8 cellular contexts compared by ENCODE assay signal in the genomic region with DNA sequence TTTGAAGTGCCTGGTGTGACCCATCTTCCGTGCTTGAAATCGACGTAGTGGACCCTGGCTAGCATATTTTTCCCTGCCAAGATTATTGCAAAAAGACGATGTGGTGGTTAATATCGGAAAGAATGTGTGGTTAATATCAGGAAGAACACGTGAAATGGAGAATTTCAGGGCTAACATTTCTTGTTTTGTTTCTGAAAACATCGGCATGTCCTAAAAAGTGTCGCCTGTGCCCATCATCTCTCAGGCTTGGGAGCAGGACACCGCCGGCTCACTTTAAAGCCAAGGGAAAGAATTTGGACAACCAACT. TPM values are rescaled to one million over a fixed set of nuclear protein-coding genes. Genes with fewer than 3 reads are reported as not detected.
DNase-seq lines count a peak whose midpoint lies in the region; ATAC-seq, FAIRE-seq and TF ChIP-seq lines count a peak whose summit lies in the region.

No MANE protein-coding gene starts in this region.

- peaks cover 2% of the 10 kb centered on the region for H3K36me3 Mint-ChIP-seq in activated naive CD4-positive, alpha-beta T cell treated with anti-CD3 and anti-CD28 coated beads for 36 hours (ENCODE audit: low read depth)
- peaks cover 11% of the 10 kb centered on the region for H3K36me3 Mint-ChIP-seq in astrocyte (ENCODE audit: low read depth, unreplicated experiment)
- H3K36me3 Mint-ChIP-seq in memory B cell, result peaks cover 4% of the 10 kb centered on the region
- peaks cover 5% of the 10 kb centered on the region for H3K36me3 Mint-ChIP-seq in type B pancreatic cell

- no peaks in the 10 kb centered on the region for H3K27me3 ChIP-seq in astrocyte (ENCODE audit: insufficient read depth, low read length)

- no peak for DNase-seq in activated naive CD4-positive, alpha-beta T cell treated with anti-CD3 and anti-CD28 coated beads for 36 hours
- no peak for DNase-seq in activated naive CD4-positive, alpha-beta T cell (lab: John Stamatoyannopoulos, UW)
- DNase-seq in astrocyte (ENCODE audit: low read depth) (no peak), memory B cell (ENCODE audit: low spot score in 2 of 2) (no peak), type B pancreatic cell (ENCODE audit: extremely low spot score, unreplicated experiment) (no peak), NCI-H1417 treated with DMSO at 0.1 percent for 48 hours (lab: John Stamatoyannopoulos, UW) (no peak)
- no peak for DNase-seq in NK-92 treated with Interleukin-12 subunit alpha and Interleukin-12 subunit beta, amount 100 ng/mL, for 24 hours (lab: John Stamatoyannopoulos, UW)

- H3K4me2 ChIP-seq in astrocyte (ENCODE audit: low read length), result peak overlapping the region; percentile 99

- H4K20me1 ChIP-seq in astrocyte (ENCODE audit: insufficient read depth, low read length), result peaks cover 3% of the 10 kb centered on the region

- H3K4me1 ChIP-seq in astrocyte (ENCODE audit: insufficient read depth, low read length), result peaks cover 8% of the 10 kb centered on the region

- H3K27ac ChIP-seq in astrocyte (ENCODE audit: low read depth, low read length), result no peak overlapping the region

- peaks cover 10% of the 10 kb centered on the region for H3K79me2 ChIP-seq in astrocyte (ENCODE audit: insufficient read depth, low read length)

- no peak for FAIRE-seq in astrocyte (lab: Jason Lieb, UNC)

- no peaks in the 10 kb centered on the region for H3K9me3 ChIP-seq in astrocyte (ENCODE audit: insufficient read depth, low read depth, low read length)

- H3K27ac Mint-ChIP-seq in activated naive CD4-positive, alpha-beta T cell treated with anti-CD3 and anti-CD28 coated beads for 36 hours, result peak overlapping the region; percentile 82
- no peak overlapping the region for H3K27ac Mint-ChIP-seq in astrocyte (ENCODE audit: unreplicated experiment)
- peak overlapping the region; percentile 80 for H3K27ac Mint-ChIP-seq in memory B cell
- peak overlapping the region; percentile 87 for H3K27ac Mint-ChIP-seq in type B pancreatic cell

- no peaks in the 10 kb centered on the region for H3K36me3 ChIP-seq in astrocyte (ENCODE audit: insufficient read depth, low read length)

- H2AFZ ChIP-seq in astrocyte (ENCODE audit: low read depth, low read length), result peak overlapping the region; percentile 39

- CTCF ChIA-PET in activated naive CD4-positive, alpha-beta T cell treated with anti-CD3 and anti-CD28 coated beads for 36 hours (lab: Charles Lee), result interaction anchor here (0.6 to 1.6 kb wide), 14 partner anchors 9 to 448 kb away, joined by 3 to 6 read pairs (median 4); a partner anchor contains a TSS

- H3K9me3 Mint-ChIP-seq in activated naive CD4-positive, alpha-beta T cell treated with anti-CD3 and anti-CD28 coated beads for 36 hours, result no peaks in the 10 kb centered on the region
- H3K9me3 Mint-ChIP-seq in astrocyte (ENCODE audit: unreplicated experiment) (peaks cover 2% of the 10 kb centered on the region), memory B cell (no peaks in the 10 kb centered on the region), type B pancreatic cell (no peaks in the 10 kb centered on the region)

- TF ChIP-seq CTCF in astrocyte (IDR thresholded peaks at IDR 0.05; ENCODE audit: insufficient read depth, low read depth, low read length), result no peak
- TF ChIP-seq CTCF in type B pancreatic cell (conservative IDR thresholded peaks at IDR 0.05), result no peak

- peak overlapping the region; percentile 72 for H3K4me3 ChIP-seq in astrocyte (ENCODE audit: insufficient read depth, low read depth, low read length)

- intact Hi-C loops in activated naive CD4-positive, alpha-beta T cell treated with anti-CD3 and anti-CD28 coated beads for 36 hours (cut with micrococcal nuclease), result loop anchor here (1.0 to 10.0 kb wide), 3 partner anchors 15 to 317 kb away; a partner anchor contains a TSS

- H3K9ac ChIP-seq in astrocyte (ENCODE audit: low read length), result no peak overlapping the region

- H3K4me1 Mint-ChIP-seq in activated naive CD4-positive, alpha-beta T cell treated with anti-CD3 and anti-CD28 coated beads for 36 hours (ENCODE audit: low read depth), result peaks cover 22% of the 10 kb centered on the region
- H3K4me1 Mint-ChIP-seq in astrocyte (ENCODE audit: low read depth, unreplicated experiment), result peaks cover 2% of the 10 kb centered on the region
- H3K4me1 Mint-ChIP-seq in memory B cell, result peaks cover 5% of the 10 kb centered on the region
- H3K4me1 Mint-ChIP-seq in type B pancreatic cell (ENCODE audit: unreplicated experiment), result peaks cover 19% of the 10 kb centered on the region

- peak overlapping the region; percentile 85 for H3K4me3 Mint-ChIP-seq in activated naive CD4-positive, alpha-beta T cell treated with anti-CD3 and anti-CD28 coated beads for 36 hours
- H3K4me3 Mint-ChIP-seq in astrocyte (ENCODE audit: unreplicated experiment), result peak overlapping the region; percentile 82
- H3K4me3 Mint-ChIP-seq in memory B cell, result peak overlapping the region; percentile 90
- peak overlapping the region; percentile 84 for H3K4me3 Mint-ChIP-seq in type B pancreatic cell

- ATAC-seq in memory B cell (ENCODE audit: low read depth) (no peak), HG02981 (IDR thresholded peaks at IDR 0.05; ENCODE audit: unreplicated experiment) (no peak)

- H3K27me3 Mint-ChIP-seq in activated naive CD4-positive, alpha-beta T cell treated with anti-CD3 and anti-CD28 coated beads for 36 hours (ENCODE audit: low read depth), result no peaks in the 10 kb centered on the region
- H3K27me3 Mint-ChIP-seq in astrocyte (ENCODE audit: low read depth, unreplicated experiment) (peaks cover 4% of the 10 kb centered on the region), memory B cell (no peaks in the 10 kb centered on the region), type B pancreatic cell (no peaks in the 10 kb centered on the region)

RNA-seq across cellular contexts. Expression of a gene that starts 0.3 kb away (rescaled TPM):
- 100 to 1,000 TPM; 139 to 146 TPM for total RNA-seq in activated naive CD4-positive, alpha-beta T cell treated with anti-CD3 and anti-CD28 coated beads for 36 hours
- total RNA-seq in astrocyte, result 42.3 and 49.9 TPM in 2 replicates
- total RNA-seq in type B pancreatic cell (ENCODE audit: low replicate concordance), result 158 and 175 TPM in 2 replicates

RNA-seq across cellular contexts. Expression of a gene that starts 6.4 kb away (rescaled TPM):
- total RNA-seq in activated naive CD4-positive, alpha-beta T cell treated with anti-CD3 and anti-CD28 coated beads for 36 hours, result 1 to 10 TPM; 4.5 to 4.8 TPM
- total RNA-seq in astrocyte (40.5 and 41.3 TPM in 2 replicates), type B pancreatic cell (ENCODE audit: low replicate concordance) (41.7 and 51.7 TPM in 2 replicates)

RNA-seq across cellular contexts. Expression of a gene that starts 13.8 kb away (rescaled TPM):
- 10 to 100 TPM; 17.6 to 18.0 TPM for total RNA-seq in activated naive CD4-positive, alpha-beta T cell treated with anti-CD3 and anti-CD28 coated beads for 36 hours
- total RNA-seq in astrocyte (40.2 and 41.9 TPM in 2 replicates), type B pancreatic cell (ENCODE audit: low replicate concordance) (35.9 and 43.4 TPM in 2 replicates)

RNA-seq across cellular contexts. Expression of a gene that starts 13.9 kb away (rescaled TPM):
- 10 to 100 TPM; 91.0 to 91.3 TPM for total RNA-seq in activated naive CD4-positive, alpha-beta T cell treated with anti-CD3 and anti-CD28 coated beads for 36 hours
- total RNA-seq in astrocyte (91.4 and 102 TPM in 2 replicates), type B pancreatic cell (ENCODE audit: low replicate concordance) (111 and 112 TPM in 2 replicates)

RNA-seq across cellular contexts. Expression of a gene that starts 14.7 kb away (rescaled TPM):
- total RNA-seq in activated naive CD4-positive, alpha-beta T cell treated with anti-CD3 and anti-CD28 coated beads for 36 hours, result 10 to 100 TPM; 12.0 to 12.5 TPM
- total RNA-seq in astrocyte (6.2 and 6.6 TPM in 2 replicates), type B pancreatic cell (ENCODE audit: low replicate concordance) (27.6 and 29.4 TPM in 2 replicates)
